Comparison of ENCODE assay signal across 1 cellular context in the genomic region with DNA sequence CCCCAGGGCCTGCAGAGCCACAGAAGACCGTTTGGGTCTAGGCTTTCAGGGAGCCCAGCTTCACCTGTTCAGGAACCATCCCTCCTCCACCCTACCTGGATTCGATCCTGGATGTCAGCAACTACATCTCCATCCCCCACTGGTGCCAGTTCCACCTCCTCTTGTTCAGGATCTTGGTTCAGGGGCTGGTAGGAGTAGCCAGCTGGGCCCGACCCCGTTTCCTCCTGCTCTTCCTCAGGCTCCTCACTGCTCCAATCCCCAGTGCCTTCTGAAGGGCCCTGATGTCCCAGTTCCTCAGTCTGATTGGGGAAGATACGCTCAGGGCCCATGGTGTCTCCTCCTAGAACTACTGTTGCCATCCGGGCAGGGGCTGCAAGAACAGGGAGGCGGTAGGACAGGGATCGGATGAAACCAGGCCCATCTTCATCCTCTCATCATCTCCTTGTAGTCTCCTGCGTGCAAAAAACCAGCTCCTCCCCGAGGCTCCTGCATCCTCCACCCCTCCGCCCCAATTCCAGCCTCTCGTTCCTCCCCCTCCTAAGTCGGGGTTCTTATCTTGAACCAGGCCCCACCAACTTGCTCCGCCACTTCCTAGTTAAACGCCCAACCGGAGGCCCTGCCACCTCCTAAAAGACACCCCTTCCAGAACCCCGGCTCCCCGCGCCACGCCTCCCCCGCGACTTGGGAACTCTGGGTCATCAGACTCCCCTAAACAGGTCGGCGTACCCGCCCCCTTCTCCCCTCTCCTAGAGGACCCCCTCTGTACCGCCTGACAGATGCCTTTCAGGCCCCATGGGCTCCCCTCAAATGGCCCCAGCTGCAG.
TF ChIP-seq lines count a peak whose summit lies in the region.

No MANE protein-coding gene starts in this region.

TF ChIP-seq in HepG2, 621 proteins besides CTCF, POLR2A, EP300 and RAD21 (continued from another document and continues in another):
- TF ChIP-seq ZMYM4 (CRISPR knock-in tag; IDR thresholded peaks at IDR 0.05), result no peak; the same call in 1 of the 2 replicates
- 0 out of 2 replicates have a peak, but pooled peaks have one; percentile 36 for TF ChIP-seq ZNF772 (CRISPR knock-in tag; IDR thresholded peaks at IDR 0.05)
- 0 out of 2 replicates have a peak, but pooled peaks have one; percentile 7 for TF ChIP-seq ZNF142 (CRISPR knock-in tag; IDR thresholded peaks at IDR 0.05)
- TF ChIP-seq, protein P1, sequence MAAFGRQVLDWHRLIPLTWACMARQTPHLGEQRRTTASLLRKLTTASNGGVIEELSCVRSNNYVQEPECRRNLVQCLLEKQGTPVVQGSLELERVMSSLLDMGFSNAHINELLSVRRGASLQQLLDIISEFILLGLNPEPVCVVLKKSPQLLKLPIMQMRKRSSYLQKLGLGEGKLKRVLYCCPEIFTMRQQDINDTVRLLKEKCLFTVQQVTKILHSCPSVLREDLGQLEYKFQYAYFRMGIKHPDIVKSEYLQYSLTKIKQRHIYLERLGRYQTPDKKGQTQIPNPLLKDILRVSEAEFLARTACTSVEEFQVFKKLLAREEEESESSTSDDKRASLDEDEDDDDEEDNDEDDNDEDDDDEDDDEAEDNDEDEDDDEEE (CRISPR knock-in tag; IDR thresholded peaks at IDR 0.05), result no peak
- 0 out of 2 replicates have a peak, but pooled peaks have one; percentile 44 for TF ChIP-seq NRL (CRISPR knock-in tag; IDR thresholded peaks at IDR 0.05; ENCODE audit: borderline replicate concordance)
- no peak for TF ChIP-seq TMF1 (CRISPR knock-in tag; IDR thresholded peaks at IDR 0.05; ENCODE audit: low read depth)
- TF ChIP-seq IRF2 (CRISPR knock-in tag; IDR thresholded peaks at IDR 0.05), result no peak
- no peak for TF ChIP-seq STAG1 (CRISPR knock-in tag; IDR thresholded peaks at IDR 0.05)
- TF ChIP-seq PHF20 (CRISPR knock-in tag; IDR thresholded peaks at IDR 0.05), result no peak
- TF ChIP-seq REXO4 (CRISPR knock-in tag; IDR thresholded peaks at IDR 0.05; ENCODE audit: borderline replicate concordance), result no peak
- 0 out of 2 replicates have a peak, but pooled peaks have one; percentile 1 for TF ChIP-seq SIN3B (IDR thresholded peaks at IDR 0.05; ENCODE audit: low read length)
- no peak for TF ChIP-seq ZNF7 (CRISPR knock-in tag; IDR thresholded peaks at IDR 0.05)
- TF ChIP-seq HDAC1 (CRISPR knock-in tag; IDR thresholded peaks at IDR 0.05), result no peak
- no peak for TF ChIP-seq ETS1 (CRISPR knock-in tag; IDR thresholded peaks at IDR 0.05)
- TF ChIP-seq GATAD2A (CRISPR knock-in tag; IDR thresholded peaks at IDR 0.05), result no peak
- TF ChIP-seq ZNF17 (CRISPR knock-in tag; IDR thresholded peaks at IDR 0.05), result no peak
- TF ChIP-seq HOXA5 (CRISPR knock-in tag; IDR thresholded peaks at IDR 0.05), result no peak
- no peak for TF ChIP-seq ZNF776 (CRISPR knock-in tag; IDR thresholded peaks at IDR 0.05)
- TF ChIP-seq SNRNP70 (IDR thresholded peaks at IDR 0.05; ENCODE audit: low read depth, low read length), result no peak
- TF ChIP-seq, protein P2, sequence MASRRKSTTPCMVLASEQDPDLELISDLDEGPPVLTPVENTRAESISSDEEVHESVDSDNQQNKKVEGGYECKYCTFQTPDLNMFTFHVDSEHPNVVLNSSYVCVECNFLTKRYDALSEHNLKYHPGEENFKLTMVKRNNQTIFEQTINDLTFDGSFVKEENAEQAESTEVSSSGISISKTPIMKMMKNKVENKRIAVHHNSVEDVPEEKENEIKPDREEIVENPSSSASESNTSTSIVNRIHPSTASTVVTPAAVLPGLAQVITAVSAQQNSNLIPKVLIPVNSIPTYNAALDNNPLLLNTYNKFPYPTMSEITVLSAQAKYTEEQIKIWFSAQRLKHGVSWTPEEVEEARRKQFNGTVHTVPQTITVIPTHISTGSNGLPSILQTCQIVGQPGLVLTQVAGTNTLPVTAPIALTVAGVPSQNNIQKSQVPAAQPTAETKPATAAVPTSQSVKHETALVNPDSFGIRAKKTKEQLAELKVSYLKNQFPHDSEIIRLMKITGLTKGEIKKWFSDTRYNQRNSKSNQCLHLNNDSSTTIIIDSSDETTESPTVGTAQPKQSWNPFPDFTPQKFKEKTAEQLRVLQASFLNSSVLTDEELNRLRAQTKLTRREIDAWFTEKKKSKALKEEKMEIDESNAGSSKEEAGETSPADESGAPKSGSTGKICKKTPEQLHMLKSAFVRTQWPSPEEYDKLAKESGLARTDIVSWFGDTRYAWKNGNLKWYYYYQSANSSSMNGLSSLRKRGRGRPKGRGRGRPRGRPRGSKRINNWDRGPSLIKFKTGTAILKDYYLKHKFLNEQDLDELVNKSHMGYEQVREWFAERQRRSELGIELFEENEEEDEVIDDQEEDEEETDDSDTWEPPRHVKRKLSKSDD (CRISPR knock-in tag; IDR thresholded peaks at IDR 0.05; ENCODE audit: low read depth), result 0 out of 2 replicates have a peak, but pooled peaks have one; percentile 15
- TF ChIP-seq ZNF33B (CRISPR knock-in tag; IDR thresholded peaks at IDR 0.05), result no peak
- no peak for TF ChIP-seq ZNF20 (CRISPR knock-in tag; IDR thresholded peaks at IDR 0.05)
- no peak for TF ChIP-seq ZNF556 (CRISPR knock-in tag; IDR thresholded peaks at IDR 0.05; ENCODE audit: borderline replicate concordance)
- TF ChIP-seq BRCA1 (CRISPR knock-in tag; IDR thresholded peaks at IDR 0.05), result no peak
- 0 out of 2 replicates have a peak, but pooled peaks have one; percentile 12 for TF ChIP-seq ZFP37 (CRISPR knock-in tag; IDR thresholded peaks at IDR 0.05; ENCODE audit: borderline replicate concordance)
- TF ChIP-seq GLI4 (CRISPR knock-in tag; IDR thresholded peaks at IDR 0.05; ENCODE audit: borderline replicate concordance), result 0 out of 2 replicates have a peak, but pooled peaks have one; percentile 69
- TF ChIP-seq KLF13 (CRISPR knock-in tag; IDR thresholded peaks at IDR 0.05), result no peak
- TF ChIP-seq, protein P3, sequence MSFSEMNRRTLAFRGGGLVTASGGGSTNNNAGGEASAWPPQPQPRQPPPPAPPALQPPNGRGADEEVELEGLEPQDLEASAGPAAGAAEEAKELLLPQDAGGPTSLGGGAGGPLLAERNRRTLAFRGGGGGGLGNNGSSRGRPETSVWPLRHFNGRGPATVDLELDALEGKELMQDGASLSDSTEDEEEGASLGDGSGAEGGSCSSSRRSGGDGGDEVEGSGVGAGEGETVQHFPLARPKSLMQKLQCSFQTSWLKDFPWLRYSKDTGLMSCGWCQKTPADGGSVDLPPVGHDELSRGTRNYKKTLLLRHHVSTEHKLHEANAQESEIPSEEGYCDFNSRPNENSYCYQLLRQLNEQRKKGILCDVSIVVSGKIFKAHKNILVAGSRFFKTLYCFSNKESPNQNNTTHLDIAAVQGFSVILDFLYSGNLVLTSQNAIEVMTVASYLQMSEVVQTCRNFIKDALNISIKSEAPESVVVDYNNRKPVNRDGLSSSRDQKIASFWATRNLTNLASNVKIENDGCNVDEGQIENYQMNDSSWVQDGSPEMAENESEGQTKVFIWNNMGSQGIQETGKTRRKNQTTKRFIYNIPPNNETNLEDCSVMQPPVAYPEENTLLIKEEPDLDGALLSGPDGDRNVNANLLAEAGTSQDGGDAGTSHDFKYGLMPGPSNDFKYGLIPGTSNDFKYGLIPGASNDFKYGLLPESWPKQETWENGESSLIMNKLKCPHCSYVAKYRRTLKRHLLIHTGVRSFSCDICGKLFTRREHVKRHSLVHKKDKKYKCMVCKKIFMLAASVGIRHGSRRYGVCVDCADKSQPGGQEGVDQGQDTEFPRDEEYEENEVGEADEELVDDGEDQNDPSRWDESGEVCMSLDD (CRISPR knock-in tag; IDR thresholded peaks at IDR 0.05; ENCODE audit: borderline replicate concordance), result 0 out of 2 replicates have a peak, but pooled peaks have one; percentile 34
- TF ChIP-seq TBL1XR1 (IDR thresholded peaks at IDR 0.05; ENCODE audit: borderline replicate concordance, low read length, partially characterized antibody), result no peak
- no peak for TF ChIP-seq ATAD3A (CRISPR knock-in tag; IDR thresholded peaks at IDR 0.05)
- no peak for TF ChIP-seq MAF1 (CRISPR knock-in tag; IDR thresholded peaks at IDR 0.05; ENCODE audit: borderline replicate concordance)
- TF ChIP-seq, protein P4, sequence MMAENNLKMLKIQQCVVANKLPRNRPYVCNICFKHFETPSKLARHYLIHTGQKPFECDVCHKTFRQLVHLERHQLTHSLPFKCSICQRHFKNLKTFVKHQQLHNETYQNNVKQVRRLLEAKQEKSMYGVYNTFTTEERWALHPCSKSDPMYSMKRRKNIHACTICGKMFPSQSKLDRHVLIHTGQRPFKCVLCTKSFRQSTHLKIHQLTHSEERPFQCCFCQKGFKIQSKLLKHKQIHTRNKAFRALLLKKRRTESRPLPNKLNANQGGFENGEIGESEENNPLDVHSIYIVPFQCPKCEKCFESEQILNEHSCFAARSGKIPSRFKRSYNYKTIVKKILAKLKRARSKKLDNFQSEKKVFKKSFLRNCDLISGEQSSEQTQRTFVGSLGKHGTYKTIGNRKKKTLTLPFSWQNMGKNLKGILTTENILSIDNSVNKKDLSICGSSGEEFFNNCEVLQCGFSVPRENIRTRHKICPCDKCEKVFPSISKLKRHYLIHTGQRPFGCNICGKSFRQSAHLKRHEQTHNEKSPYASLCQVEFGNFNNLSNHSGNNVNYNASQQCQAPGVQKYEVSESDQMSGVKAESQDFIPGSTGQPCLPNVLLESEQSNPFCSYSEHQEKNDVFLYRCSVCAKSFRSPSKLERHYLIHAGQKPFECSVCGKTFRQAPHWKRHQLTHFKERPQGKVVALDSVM (CRISPR knock-in tag; IDR thresholded peaks at IDR 0.05), result no peak
- no peak for TF ChIP-seq MIER3 (CRISPR knock-in tag; IDR thresholded peaks at IDR 0.05; ENCODE audit: borderline replicate concordance)
- TF ChIP-seq, protein P5, sequence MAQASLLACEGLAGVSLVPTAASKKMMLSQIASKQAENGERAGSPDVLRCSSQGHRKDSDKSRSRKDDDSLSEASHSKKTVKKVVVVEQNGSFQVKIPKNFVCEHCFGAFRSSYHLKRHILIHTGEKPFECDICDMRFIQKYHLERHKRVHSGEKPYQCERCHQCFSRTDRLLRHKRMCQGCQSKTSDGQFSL (CRISPR knock-in tag; IDR thresholded peaks at IDR 0.05), result no peak
- TF ChIP-seq JARID2 (CRISPR knock-in tag; IDR thresholded peaks at IDR 0.05; ENCODE audit: insufficient replicate concordance), result peak; percentile 22
- TF ChIP-seq, protein P6, sequence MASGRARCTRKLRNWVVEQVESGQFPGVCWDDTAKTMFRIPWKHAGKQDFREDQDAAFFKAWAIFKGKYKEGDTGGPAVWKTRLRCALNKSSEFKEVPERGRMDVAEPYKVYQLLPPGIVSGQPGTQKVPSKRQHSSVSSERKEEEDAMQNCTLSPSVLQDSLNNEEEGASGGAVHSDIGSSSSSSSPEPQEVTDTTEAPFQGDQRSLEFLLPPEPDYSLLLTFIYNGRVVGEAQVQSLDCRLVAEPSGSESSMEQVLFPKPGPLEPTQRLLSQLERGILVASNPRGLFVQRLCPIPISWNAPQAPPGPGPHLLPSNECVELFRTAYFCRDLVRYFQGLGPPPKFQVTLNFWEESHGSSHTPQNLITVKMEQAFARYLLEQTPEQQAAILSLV (CRISPR knock-in tag; IDR thresholded peaks at IDR 0.05; ENCODE audit: borderline replicate concordance), result no peak
- no peak for TF ChIP-seq SIN3A (IDR thresholded peaks at IDR 0.05; ENCODE audit: borderline replicate concordance, low read depth, low read length)
- peak; percentile 68 for TF ChIP-seq ASH2L (IDR thresholded peaks at IDR 0.05; ENCODE audit: insufficient read length, low read depth, low read length)
- TF ChIP-seq ZNF841 (CRISPR knock-in tag; IDR thresholded peaks at IDR 0.05; ENCODE audit: borderline replicate concordance), result no peak
- TF ChIP-seq, protein P7, sequence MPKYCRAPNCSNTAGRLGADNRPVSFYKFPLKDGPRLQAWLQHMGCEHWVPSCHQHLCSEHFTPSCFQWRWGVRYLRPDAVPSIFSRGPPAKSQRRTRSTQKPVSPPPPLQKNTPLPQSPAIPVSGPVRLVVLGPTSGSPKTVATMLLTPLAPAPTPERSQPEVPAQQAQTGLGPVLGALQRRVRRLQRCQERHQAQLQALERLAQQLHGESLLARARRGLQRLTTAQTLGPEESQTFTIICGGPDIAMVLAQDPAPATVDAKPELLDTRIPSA (CRISPR knock-in tag; IDR thresholded peaks at IDR 0.05; ENCODE audit: borderline replicate concordance), result no peak
